ENCODE assay signal across 14 cellular contexts in genomic region chr11:32311351-32312077, GRCh38.
"Had no signal": no experiment of that assay in that cellular context is flagged by ENCODE, and none has a peak within 500 bp of the region (broad histone marks: within the 10 kb centered on the region; RNA-seq: fewer than 3 reads in every experiment).

No MANE protein-coding gene starts in this region.

- H3K27me3 ChIP-seq: cardiac muscle cell, colonic mucosa, foreskin keratinocyte, ovary had no signal

- DNase-seq: activated CD4-positive, alpha-beta T cell treated with anti-CD3 and anti-CD28 coated beads for 48 hours; activated CD8-positive, alpha-beta memory T cell treated with anti-CD3 and anti-CD28 coated beads, Interleukin-2, amount 50 U/mL, for 48 hours; activated CD8-positive, alpha-beta T cell treated with anti-CD3 and anti-CD28 coated beads, Interleukin-2, amount 10 ng/mL, durations not matched to agents 7 days and 5 days; activated naive CD4-positive, alpha-beta T cell; colonic mucosa; effector CD4-positive, alpha-beta T cell; foreskin keratinocyte; ovary; stimulated activated CD4-positive, alpha-beta T cell treated with anti-CD3 and anti-CD28 coated beads, Interleukin-12 subunit alpha, Interleukin-12 subunit beta, amount 100 ng/mL, for 4 hours; stimulated activated naive CD4-positive, alpha-beta T cell treated with Interleukin-2 at 50 U/mL for 16 hours had no signal

- H3K4me3 ChIP-seq: cardiac muscle cell, colonic mucosa, ovary, suprapubic skin had no signal

- H3K36me3 ChIP-seq: cardiac muscle cell, colonic mucosa, ovary, suprapubic skin had no signal

- H3K9me3 ChIP-seq: colonic mucosa, ovary, suprapubic skin had no signal

- H3K4me1 ChIP-seq: colonic mucosa had no signal

- H3K27ac ChIP-seq: cardiac muscle cell, colonic mucosa, foreskin keratinocyte, ovary, suprapubic skin had no signal

- ATAC-seq: activated CD8-positive, alpha-beta T cell treated with anti-CD3 and anti-CD28 coated beads, Interleukin-2, amount 10 ng/mL, durations not matched to agents 7 days and 5 days; foreskin keratinocyte; left lobe of liver; WTC11 had no signal
